ENCODE assay signal across 8 cellular contexts in genomic region chr2:131154071-131154531, GRCh38.
DNase-seq lines count a peak whose midpoint lies in the region; ATAC-seq and TF ChIP-seq lines count a peak whose summit lies in the region.

No MANE protein-coding gene starts in this region.

- ATAC-seq in HG02798 (IDR thresholded peaks at IDR 0.05; ENCODE audit: poor library complexity, unreplicated experiment) = peak; percentile 92

- H3K27ac ChIP-seq in 22Rv1 = no peak overlapping the region

- in situ Hi-C loops in GM13976 (cut with MboI; ENCODE audit: low sequenced_read_pairs, unreplicated experiment) = loop anchor here (25.0 kb wide), 1 partner anchor 158 kb away; no protein-coding TSS in a partner anchor

- DNase-seq in GM13976 (ENCODE audit: low spot score) = peak; percentile 89
- DNase-seq in NCI-H1105 treated with DMSO at 0.1 percent for 48 hours (lab: John Stamatoyannopoulos, UW) = peak; percentile 59
- peak in 4 of 5 experiments; percentile 42 to 76 (median 62) for DNase-seq in T-helper 2 cell
- peak; percentile 2 for DNase-seq in amniotic stem cell (lab: John Stamatoyannopoulos, UW)
- DNase-seq in hippocampal formation (lab: John Stamatoyannopoulos, UW) = peak; percentile 33 to 39
- peak; percentile 71 for DNase-seq in stimulated activated CD4-positive, alpha-beta T cell treated with anti-CD3 and anti-CD28 coated beads, Interleukin-12 subunit alpha, Interleukin-12 subunit beta, amount 100 ng/mL, for 4 hours

- peak; percentile 57 for TF ChIP-seq CTCF in 22Rv1 (IDR thresholded peaks at IDR 0.05)
- peak; percentile 97 for TF ChIP-seq CTCF in GM13976 (IDR thresholded peaks at IDR 0.05; ENCODE audit: borderline replicate concordance, control extremely low read depth, extremely low read depth, insufficient read depth, missing control alignments)

Comparison
In these comparisons a context has a peak if more than half of its experiments do, and no peak if none do; other contexts are left out.
1. DNase-seq: peak in every context shown above with its lines; median percentile 89 in GM13976; 71 in stimulated activated CD4-positive, alpha-beta T cell treated with anti-CD3 and anti-CD28 coated beads, Interleukin-12 subunit alpha, Interleukin-12 subunit beta, amount 100 ng/mL, for 4 hours; 62 in T-helper 2 cell; 59 in NCI-H1105 treated with DMSO at 0.1 percent for 48 hours; 36 in hippocampal formation; 2 in amniotic stem cell.